8 cellular contexts compared by ENCODE assay signal in the genomic region with DNA sequence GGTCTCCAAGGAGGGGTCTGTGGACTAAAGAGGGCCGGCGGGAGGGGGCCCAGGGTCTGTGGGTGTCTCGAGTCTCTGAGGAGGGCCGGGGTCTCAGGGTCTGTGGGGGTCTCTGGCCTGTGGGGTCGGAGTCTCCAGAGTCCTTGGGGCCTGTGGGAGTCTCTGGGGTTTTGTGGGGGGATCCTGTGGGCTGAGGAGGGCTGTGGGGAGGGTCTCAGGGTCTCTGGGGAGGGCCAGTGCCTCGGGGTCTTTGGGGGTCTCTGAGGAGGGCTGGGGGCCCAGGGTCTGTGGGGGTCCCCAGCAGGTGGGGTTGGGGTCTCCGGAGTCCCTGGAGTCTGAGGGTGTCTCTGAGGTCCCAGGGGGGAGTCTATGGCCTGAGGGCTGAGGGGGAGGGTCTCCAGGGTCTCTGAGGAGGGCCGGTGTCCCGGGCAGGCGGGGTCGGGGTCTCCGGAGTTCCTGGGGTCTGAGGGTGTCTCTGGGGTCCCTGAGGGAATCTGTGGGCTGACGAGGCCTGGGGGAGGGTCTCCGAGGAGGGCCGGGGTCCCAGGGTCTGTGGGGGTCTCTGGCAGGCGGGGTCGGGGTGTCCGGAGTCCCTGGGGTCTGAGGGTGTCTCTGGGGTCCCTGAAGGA. TPM values are rescaled to one million over a fixed set of nuclear protein-coding genes. Genes with fewer than 3 reads are reported as not detected.
DNase-seq lines count a peak whose midpoint lies in the region; ATAC-seq and TF ChIP-seq lines count a peak whose summit lies in the region.

No MANE protein-coding gene starts in this region.

- intact Hi-C loops in heart right ventricle (cut with DNase I), result loop anchor here in 1 of 10 donors (10.0 kb wide), 1 partner anchor 51 kb away; the partner anchor contains the start of gene SLC25A34
- intact Hi-C loops in sigmoid colon (cut with DNase I), result loop anchor here (2.0 to 5.0 kb wide), 4 partner anchors 19 to 81 kb away; partner anchors contain the start of gene FBLIM1

- H3K4me3 ChIP-seq in GM23248, result peak overlapping the region; percentile 94
- H3K4me3 ChIP-seq in heart right ventricle, result peak overlapping the region; percentile 41 to 98 (median 90)
- peak overlapping the region; percentile 69 to 97 (median 88) for H3K4me3 ChIP-seq in sigmoid colon

- H3K4me1 ChIP-seq in GM23248 (ENCODE audit: insufficient read depth), result peaks cover 44% of the 10 kb centered on the region
- peaks cover 3 to 73% (median 35%) of the 10 kb centered on the region in 9 donors for H3K4me1 ChIP-seq in heart right ventricle
- H3K4me1 ChIP-seq in sigmoid colon, result peaks cover 0 to 22% (median 16%) of the 10 kb centered on the region in 4 donors

- H3K79me2 ChIP-seq in GM23248 (ENCODE audit: insufficient read depth), result peaks cover 48% of the 10 kb centered on the region

- H3K4me1 Mint-ChIP-seq in activated CD4-positive, alpha-beta memory T cell treated with anti-CD3 and anti-CD28 coated beads, Interleukin-2, amount 10 ng/mL, durations not matched to agents 7 days and 5 days, result peaks cover 41% of the 10 kb centered on the region

- no peaks in the 10 kb centered on the region for H3K36me3 ChIP-seq in GM23248 (ENCODE audit: low read depth)
- H3K36me3 ChIP-seq in heart right ventricle, result peaks cover 0 to 4% (median 0%) of the 10 kb centered on the region in 9 donors
- H3K36me3 ChIP-seq in sigmoid colon, result no peaks in the 10 kb centered on the region

- H4K20me1 ChIP-seq in GM23248 (ENCODE audit: insufficient read depth), result peaks cover 4% of the 10 kb centered on the region; the same call in 1 of the 2 replicates

- peak overlapping the region; percentile 64 for H3K27ac Mint-ChIP-seq in activated CD4-positive, alpha-beta memory T cell treated with anti-CD3 and anti-CD28 coated beads, Interleukin-2, amount 10 ng/mL, durations not matched to agents 7 days and 5 days

- in situ Hi-C loops in GM23248 (cut with MboI), result no loop called here

- TF ChIP-seq CTCF in heart right ventricle (IDR thresholded peaks at IDR 0.05), result no peak
- TF ChIP-seq CTCF in sigmoid colon (IDR thresholded peaks at IDR 0.05), result no peak

- no peaks in the 10 kb centered on the region for H3K9me2 ChIP-seq in GM23248 (ENCODE audit: insufficient read depth)

- WGBS in GM23248 (ENCODE audit: low coverage in 1 of 2, low lambda C conversion rate in 2 of 2, missing lambda C conversion rate in 2 of 2), 2 experiments, result 29 to 41% methylated on average over 9 to 18 of the region's 18 CpGs
- WGBS in heart right ventricle, 2 donors, result 42 to 43% methylated on average over 18 of the region's 18 CpGs
- WGBS in sigmoid colon, 2 donors, result 37 to 46% methylated on average over 18 of the region's 18 CpGs

- no peaks in the 10 kb centered on the region for H3K9me3 Mint-ChIP-seq in activated CD4-positive, alpha-beta memory T cell treated with anti-CD3 and anti-CD28 coated beads, Interleukin-2, amount 10 ng/mL, durations not matched to agents 7 days and 5 days

- no peak for TF ChIP-seq POLR2A in sigmoid colon (IDR thresholded peaks at IDR 0.05)

- CTCF ChIA-PET in activated CD4-positive, alpha-beta memory T cell treated with anti-CD3 and anti-CD28 coated beads, Interleukin-2, amount 10 ng/mL, durations not matched to agents 7 days and 5 days (lab: Charles Lee), result no interaction called here

- peak overlapping the region; percentile 100 for H3K9ac ChIP-seq in GM23248

- H3K4me2 ChIP-seq in GM23248 (ENCODE audit: unreplicated experiment), result peak overlapping the region; percentile 99

- peak overlapping the region; percentile 72 for H3K4me3 Mint-ChIP-seq in activated CD4-positive, alpha-beta memory T cell treated with anti-CD3 and anti-CD28 coated beads, Interleukin-2, amount 10 ng/mL, durations not matched to agents 7 days and 5 days

- H3K27ac ChIP-seq in GM23248, result peak overlapping the region; percentile 91
- peak overlapping the region; percentile 81 to 99 (median 96) for H3K27ac ChIP-seq in heart right ventricle
- peak overlapping the region; percentile 90 to 97 (median 92) for H3K27ac ChIP-seq in sigmoid colon

- no peaks in the 10 kb centered on the region for H3K27me3 ChIP-seq in GM23248 (replicated peaks; ENCODE audit: insufficient read depth)
- H3K27me3 ChIP-seq in heart right ventricle, result no peaks in the 10 kb centered on the region
- H3K27me3 ChIP-seq in sigmoid colon, result no peaks in the 10 kb centered on the region

- DNase-seq in GM23248, result no peak
- no peak for DNase-seq in activated CD4-positive, alpha-beta memory T cell treated with anti-CD3 and anti-CD28 coated beads, Interleukin-2, amount 10 ng/mL, durations not matched to agents 7 days and 5 days
- no peak for DNase-seq in heart right ventricle
- DNase-seq in sigmoid colon, result no peak
- no peak for DNase-seq in cerebellar cortex (ENCODE audit: low spot score)
- no peak for DNase-seq in NCI-H146 treated with DMSO at 0.1 percent for 48 hours (lab: John Stamatoyannopoulos, UW; ENCODE audit: unreplicated experiment)

- no peak for TF ChIP-seq EP300 in sigmoid colon (IDR thresholded peaks at IDR 0.05)

- H3K9me3 ChIP-seq in GM23248 (ENCODE audit: low read depth) (no peaks in the 10 kb centered on the region), heart right ventricle (no peaks in the 10 kb centered on the region), sigmoid colon (no peaks in the 10 kb centered on the region)

- no peaks in the 10 kb centered on the region for H3K27me3 Mint-ChIP-seq in activated CD4-positive, alpha-beta memory T cell treated with anti-CD3 and anti-CD28 coated beads, Interleukin-2, amount 10 ng/mL, durations not matched to agents 7 days and 5 days

- POLR2A ChIA-PET in activated CD4-positive, alpha-beta memory T cell treated with anti-CD3 and anti-CD28 coated beads, Interleukin-2, amount 10 ng/mL, durations not matched to agents 7 days and 5 days (lab: Charles Lee), result no interaction called here

- H3K36me3 Mint-ChIP-seq in activated CD4-positive, alpha-beta memory T cell treated with anti-CD3 and anti-CD28 coated beads, Interleukin-2, amount 10 ng/mL, durations not matched to agents 7 days and 5 days (ENCODE audit: low read depth), result peaks cover 10% of the 10 kb centered on the region

- peak overlapping the region; percentile 90 for H2AFZ ChIP-seq in GM23248

- H3F3A ChIP-seq in GM23248 (ENCODE audit: insufficient read depth), result peaks cover 43% of the 10 kb centered on the region

- ATAC-seq in heart right ventricle (peak in 4 of 8 donors; percentile 1 to 38 (median 7)), GM18867 (IDR thresholded peaks at IDR 0.05; ENCODE audit: unreplicated experiment) (no peak), GM18868 (IDR thresholded peaks at IDR 0.05; ENCODE audit: unreplicated experiment) (no peak)

RNA-seq across cellular contexts. Expression of gene PLEKHM2, which starts 0.6 kb away (rescaled TPM):
- 52.9 and 67.9 TPM in 2 replicates for total RNA-seq in GM23248 (2014; rRNA removed; shearing (Covaris generic))
- polyA plus RNA-seq in GM23248 (2016; fragmentation: Nextera tagmentation; extraction: Ambion mirVana), result 14.8 and 14.9 TPM in 2 replicates
- 10 to 100 TPM; 55.4 to 58.8 TPM for total RNA-seq in activated CD4-positive, alpha-beta memory T cell treated with anti-CD3 and anti-CD28 coated beads, Interleukin-2, amount 10 ng/mL, durations not matched to agents 7 days and 5 days
- total RNA-seq in heart right ventricle, result 100 to 1,000 TPM in 1 of 10 donors, 10 to 100 TPM in 9; 69.0 to 106 (median 81.0) TPM
- 10 to 100 TPM; 63.7 to 72.9 TPM for polyA plus RNA-seq in heart right ventricle
- 10 to 100 TPM; 28.6 to 49.6 (median 33.9) TPM for total RNA-seq in sigmoid colon
- polyA plus RNA-seq in sigmoid colon, result 10 to 100 TPM; 19.8 to 34.4 (median 20.8) TPM

RNA-seq across cellular contexts. Expression of gene SLC25A34, which starts 52.5 kb away (rescaled TPM):
- 0.13 and 0.54 TPM in 2 replicates for total RNA-seq in GM23248 (2014; rRNA removed; shearing (Covaris generic))
- 0.20 and 0.29 TPM in 2 replicates for polyA plus RNA-seq in GM23248 (2016; fragmentation: Nextera tagmentation; extraction: Ambion mirVana)
- 1 to 10 TPM; 1.4 to 1.9 TPM for total RNA-seq in activated CD4-positive, alpha-beta memory T cell treated with anti-CD3 and anti-CD28 coated beads, Interleukin-2, amount 10 ng/mL, durations not matched to agents 7 days and 5 days
- total RNA-seq in heart right ventricle, result 10 to 100 TPM in 6 of 10 donors, 1 to 10 TPM in 4; 6.0 to 44.9 (median 13.6) TPM
- polyA plus RNA-seq in heart right ventricle, result 10 to 100 TPM in 1 of 2 donors, 1 to 10 TPM in 1; 1.1 to 36.1 TPM
- 1 to 10 TPM in 3 of 4 donors, under 1 TPM in 1; 0.36 to 1.8 (median 1.6) TPM for total RNA-seq in sigmoid colon
- 10 to 100 TPM in 2 of 3 donors, 1 to 10 TPM in 1; 3.0 to 16.0 (median 12.1) TPM for polyA plus RNA-seq in sigmoid colon

RNA-seq across cellular contexts. Expression of gene TMEM82, which starts 58.8 kb away (rescaled TPM):
- total RNA-seq in GM23248 (2014; rRNA removed; shearing (Covaris generic)), result not detected in 2 replicates
- polyA plus RNA-seq in GM23248 (2016; fragmentation: Nextera tagmentation; extraction: Ambion mirVana) (not detected in 2 replicates), heart right ventricle (not detected), sigmoid colon (10 to 100 TPM in 2 of 3 donors, 1 to 10 TPM in 1; 4.8 to 19.3 (median 17.3) TPM)
- not detected for total RNA-seq in activated CD4-positive, alpha-beta memory T cell treated with anti-CD3 and anti-CD28 coated beads, Interleukin-2, amount 10 ng/mL, durations not matched to agents 7 days and 5 days
- total RNA-seq in heart right ventricle (not detected), sigmoid colon (under 1 TPM in 1 of 4 donors, not detected in 3; 0.55 TPM)
